Comparison of ENCODE assay signal across 9 cellular contexts in the genomic region with DNA sequence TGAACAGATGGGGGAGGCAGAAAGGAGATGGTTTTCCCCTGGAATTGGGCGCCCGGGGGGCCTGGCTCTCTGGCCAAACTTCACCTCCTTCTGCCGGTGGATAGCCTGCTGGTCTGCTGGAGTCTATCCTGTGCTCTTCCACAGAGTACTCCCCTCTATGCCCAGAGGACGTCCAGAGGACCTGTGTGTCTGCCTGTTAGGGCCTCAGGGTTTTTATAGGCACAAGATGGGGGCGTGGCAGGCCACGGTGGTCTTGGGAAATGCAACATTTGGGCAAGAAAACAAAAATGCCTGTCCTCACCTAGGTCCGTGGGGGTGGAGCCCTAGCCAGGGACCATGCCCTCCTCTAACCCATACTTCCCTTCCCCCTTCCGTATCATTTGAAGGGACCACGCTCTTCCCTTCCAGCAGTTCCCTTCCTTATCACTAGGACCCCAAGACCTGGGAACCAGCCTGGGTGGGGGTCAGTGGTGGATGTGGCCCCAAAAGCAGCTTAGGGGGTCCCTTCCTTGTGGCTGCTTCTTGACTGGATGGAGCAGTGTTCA. TPM values are rescaled to one million over a fixed set of nuclear protein-coding genes. Genes with fewer than 3 reads are reported as not detected.
DNase-seq lines count a peak whose midpoint lies in the region; ATAC-seq, FAIRE-seq and TF ChIP-seq lines count a peak whose summit lies in the region.
"Had no signal": no experiment of that assay in that cellular context is flagged by ENCODE, and none has a peak within 500 bp of the region (broad histone marks: within the 10 kb centered on the region; RNA-seq: fewer than 3 reads in every experiment).

No MANE protein-coding gene starts in this region.

- H3K9me3 Mint-ChIP-seq in Calu3 (ENCODE audit: low read depth, unreplicated experiment) = no peaks in the 10 kb centered on the region

- no peaks in the 10 kb centered on the region for H3K36me3 Mint-ChIP-seq in Calu3 (ENCODE audit: insufficient read depth, unreplicated experiment)

- no peak for TF ChIP-seq POLR2A in H54 (IDR thresholded peaks at IDR 0.05; ENCODE audit: low read depth, low read length)

- BruUV-seq in Calu3 (replicated peaks; lab: Mats Ljungman, UMichigan) (no TSS peak), Panc1 (replicated peaks; lab: Mats Ljungman, UMichigan) (no TSS peak)

- intact Hi-C loops in Calu3 (cut with micrococcal nuclease; ENCODE audit: unreplicated experiment) = no loop called here
- intact Hi-C loops in Panc1 (cut with micrococcal nuclease; ENCODE audit: unreplicated experiment) = no loop called here

- no peak for FAIRE-seq in H54 (lab: Jason Lieb, UNC)
- FAIRE-seq: GM18507 had no signal

- TF ChIP-seq CTCF in Calu3 (IDR thresholded peaks at IDR 0.05; ENCODE audit: unreplicated experiment) (no peak), Panc1 (IDR thresholded peaks at IDR 0.05) (no peak), epithelial cell of esophagus (IDR thresholded peaks at IDR 0.05; ENCODE audit: insufficient read depth, low read depth, low read length, missing control alignments) (no peak)

- peak; percentile 8; the same call in 1 of the 2 replicates for ATAC-seq in Panc1
- ATAC-seq in HG02798 (IDR thresholded peaks at IDR 0.05; ENCODE audit: poor library complexity, unreplicated experiment) = no peak

- H3K4me1 Mint-ChIP-seq in Calu3 (ENCODE audit: low read depth, unreplicated experiment) = no peaks in the 10 kb centered on the region

- peak overlapping the region; percentile 69 for H3K4me3 Mint-ChIP-seq in Calu3 (ENCODE audit: low read depth, unreplicated experiment)

- H3K27me3 Mint-ChIP-seq in Calu3 (ENCODE audit: unreplicated experiment) = no peaks in the 10 kb centered on the region

- peaks cover 6% of the 10 kb centered on the region for H3K4me1 ChIP-seq in Panc1 (ENCODE audit: control insufficient read depth, insufficient read depth, low read length)
- H3K4me1 ChIP-seq in rectal smooth muscle tissue (ENCODE audit: control insufficient read depth, insufficient read depth, low read length) = no peaks in the 10 kb centered on the region

- H3K27ac Mint-ChIP-seq in Calu3 (ENCODE audit: unreplicated experiment) = no peak overlapping the region

- H3K27ac ChIP-seq in Panc1 (ENCODE audit: low read length) = peak overlapping the region; percentile 91
- H3K27ac ChIP-seq in rectal smooth muscle tissue (ENCODE audit: low read depth, low read length) = no peak overlapping the region

- POLR2A ChIA-PET in Panc1 (lab: Charles Lee) = no interaction called here

- in situ Hi-C loops in Panc1 (cut with HindIII; ENCODE audit: low pct_unique_long_range_greater_than_20kb, low sequenced_read_pairs) = no loop called here

- CTCF ChIA-PET in Calu3 (lab: Charles Lee) = no interaction called here
- CTCF ChIA-PET in Panc1 (lab: Charles Lee) = no interaction called here

- H3K4me3 ChIP-seq in Panc1 (ENCODE audit: low read depth in 2 of 2, low read length in 2 of 2) = peak overlapping the region; percentile 66 to 74
- peak overlapping the region; percentile 56 for H3K4me3 ChIP-seq in epithelial cell of esophagus (ENCODE audit: low read length)
- peak overlapping the region; percentile 63 for H3K4me3 ChIP-seq in rectal smooth muscle tissue (ENCODE audit: low read length)

- no peak overlapping the region for H3K9ac ChIP-seq in rectal smooth muscle tissue (ENCODE audit: low read length)

- no peaks in the 10 kb centered on the region for H3K27me3 ChIP-seq in Panc1 (ENCODE audit: control insufficient read depth, insufficient read depth, low read length)
- no peaks in the 10 kb centered on the region for H3K27me3 ChIP-seq in rectal smooth muscle tissue (ENCODE audit: control insufficient read depth, insufficient read depth, low read length)

- DNase-seq in Calu3 = no peak
- DNase-seq in Panc1 (ENCODE audit: low read depth, low spot score) = no peak
- no peak for DNase-seq in epithelial cell of esophagus (ENCODE audit: low read depth)
- DNase-seq in cerebellar nuclear complex (lab: John Stamatoyannopoulos, UW) = no peak
- DNase-seq in NCI-H524 treated with DMSO at 0.1 percent for 48 hours (lab: John Stamatoyannopoulos, UW) = no peak
- DNase-seq in H54 (ENCODE audit: insufficient read length, low spot score) = no peak

- H3K36me3 ChIP-seq in Panc1 (ENCODE audit: control insufficient read depth, insufficient read depth, low read length) (no peaks in the 10 kb centered on the region), rectal smooth muscle tissue (ENCODE audit: control insufficient read depth, insufficient read depth, low read length) (no peaks in the 10 kb centered on the region)

- H3K9me3 ChIP-seq in Panc1 (ENCODE audit: control insufficient read depth, insufficient read depth, low read depth, low read length) = no peaks in the 10 kb centered on the region

RNA-seq across cellular contexts. Expression of gene ZNF337, which starts 53.6 kb away (rescaled TPM):
- total RNA-seq in Calu3 (2022) = 6.6 and 7.3 TPM in 2 replicates
- total RNA-seq in Panc1 (2021; ENCODE audit: unreplicated experiment) = 9.1 TPM
- 6.6 TPM for polyA plus RNA-seq in Panc1 (2012; ENCODE audit: insufficient read length)
